Comparison of ENCODE assay signal across 8 cellular contexts in the genomic region with DNA sequence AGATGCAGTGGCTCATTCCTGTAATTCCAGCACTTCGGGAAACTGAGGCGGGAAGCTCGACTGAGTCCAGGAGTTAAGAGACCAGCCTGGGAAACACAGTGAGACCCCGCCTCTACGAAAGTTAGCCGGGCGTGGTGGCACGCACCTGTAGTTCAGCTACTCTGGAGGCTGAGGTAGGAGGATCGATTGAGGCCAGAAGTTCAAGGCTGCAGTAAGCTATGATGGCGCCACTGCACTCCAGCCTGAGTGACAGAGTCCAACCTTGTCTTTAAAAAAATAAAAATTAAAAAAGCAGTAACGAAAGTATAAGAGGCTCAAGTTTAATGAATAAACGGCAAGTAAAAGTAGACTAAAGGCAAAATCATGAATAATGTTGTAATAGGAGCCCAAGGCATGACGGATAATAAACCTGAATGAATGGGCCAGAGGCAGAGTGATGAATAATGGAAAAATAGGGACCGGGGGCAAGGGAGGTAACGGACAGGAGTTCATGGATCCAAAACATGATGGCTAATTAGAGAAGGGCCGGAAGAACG. TPM values are rescaled to one million over a fixed set of nuclear protein-coding genes. Genes with fewer than 3 reads are reported as not detected.
DNase-seq lines count a peak whose midpoint lies in the region; ATAC-seq, FAIRE-seq and TF ChIP-seq lines count a peak whose summit lies in the region.

No MANE protein-coding gene starts in this region.

- ATAC-seq in HG02678 (IDR thresholded peaks at IDR 0.05; ENCODE audit: unreplicated experiment) = no peak

- CTCF ChIA-PET in H1 (lab: Charles Lee; ENCODE audit: partially characterized antibody) = interaction anchor here (0.6 to 1.1 kb wide), 5 partner anchors 9 to 165 kb away, joined by 3 to 6 read pairs (median 3); no protein-coding TSS in a partner anchor

- H3K4me1 ChIP-seq in BLaER1 treated with 17β-estradiol and CSF1 and Interleukin-3, amounts not matched to agents 10 nM and 100 nM = peaks cover 20 to 39% (median 26%) of the 10 kb centered on the region in 10 experiments
- H3K4me1 ChIP-seq in NT2/D1 (ENCODE audit: insufficient read depth, insufficient read length) = peaks cover 4% of the 10 kb centered on the region
- peaks cover 5 to 8% (median 7%) of the 10 kb centered on the region in 4 experiments for H3K4me1 ChIP-seq in H1 (replicated peaks in 1 of 4; ENCODE audit: control insufficient read depth in 3 of 4, insufficient read depth in 4 of 4, low read length in 3 of 4)

- peaks cover 3% of the 10 kb centered on the region for H3K27me3 Mint-ChIP-seq in nephron progenitor cell (ENCODE audit: low read depth, poor library complexity)

- H2AK5ac ChIP-seq in H1 (ENCODE audit: low read depth, low read length) = 0 out of 2 replicates have a peak overlapping the region, but pooled peaks have one; percentile 75

- H2AFZ ChIP-seq in H1 (ENCODE audit: low read length) = no peak overlapping the region

- H2BK5ac ChIP-seq in H1 (ENCODE audit: low read depth, low read length) = peak overlapping the region; percentile 71

- no peak overlapping the region for H2BK12ac ChIP-seq in H1 (ENCODE audit: low read depth, low read length)

- no peak for TF ChIP-seq POLR2A in H1 (IDR thresholded peaks at IDR 0.05; ENCODE audit: control extremely low read depth in 1 of 2, low read depth in 2 of 2, low read length in 2 of 2)

- peaks cover 0 to 37% (median 32%) of the 10 kb centered on the region in 11 experiments; a peak in 18 of 22 replicates for H4K20me1 ChIP-seq in BLaER1 treated with 17β-estradiol and CSF1 and Interleukin-3, amounts not matched to agents 10 nM and 100 nM
- peaks cover 11 to 15% of the 10 kb centered on the region in 2 experiments for H4K20me1 ChIP-seq in H1 (replicated peaks in 1 of 2; ENCODE audit: control insufficient read depth in 1 of 2, insufficient read depth in 2 of 2, low read length in 2 of 2)

- no peak overlapping the region for H3K14ac ChIP-seq in H1 (ENCODE audit: insufficient read length)

- H2BK120ac ChIP-seq in H1 (replicated peaks; ENCODE audit: low read depth, low read length) = no peak overlapping the region

- H3K18ac ChIP-seq in H1 (ENCODE audit: extremely low read depth, low read length) = peak overlapping the region; percentile 48; the same call in 1 of the 2 replicates

- H2BK15ac ChIP-seq in H1 (ENCODE audit: low read length) = no peak overlapping the region

- H4K91ac ChIP-seq in H1 (replicated peaks; ENCODE audit: insufficient read length, low read length) = no peak overlapping the region

- H3K4me3 Mint-ChIP-seq in nephron progenitor cell = peak overlapping the region; percentile 84

- no peak overlapping the region; the same call in 1 of the 2 replicates for H4K8ac ChIP-seq in H1 (ENCODE audit: extremely low read depth, insufficient read depth, low read length)

- no peak for TF ChIP-seq RAD21 in H1 (IDR thresholded peaks at IDR 0.05 in 1 of 2, conservative IDR thresholded peaks at IDR 0.05 in 1 of 2; ENCODE audit: low read depth in 2 of 2, low read length in 2 of 2)

- peaks cover 23% of the 10 kb centered on the region for H3K79me1 ChIP-seq in H1 (ENCODE audit: low read depth, low read length)

- H3K23ac ChIP-seq in H1 (ENCODE audit: insufficient read length) = no peak overlapping the region

- H3K36me3 ChIP-seq in BLaER1 treated with 17β-estradiol and CSF1 and Interleukin-3, amounts not matched to agents 10 nM and 100 nM = peaks cover 58 to 71% (median 67%) of the 10 kb centered on the region in 11 experiments
- H3K36me3 ChIP-seq in NT2/D1 (ENCODE audit: insufficient read depth, insufficient read length, low read length) = peaks cover 59% of the 10 kb centered on the region
- peaks cover 26 to 52% (median 31%) of the 10 kb centered on the region in 4 experiments for H3K36me3 ChIP-seq in H1 (ENCODE audit: control insufficient read depth in 2 of 4, insufficient read depth in 4 of 4, low read length in 3 of 4)

- WGBS in H1 (ENCODE audit: extremely low coverage in 1 of 2, insufficient coverage in 1 of 2, insufficient read length in 1 of 2, insufficient replicate concordance in 2 of 2, low coverage in 1 of 2, low lambda C conversion rate in 2 of 2, missing lambda C conversion rate in 1 of 2), 2 experiments = 69% methylated on average over 17 of the region's 17 CpGs; no CpG with 5 or more reads in 1 of the 2 experiments

- peaks cover 7 to 31% of the 10 kb centered on the region in 2 experiments for H3K79me2 ChIP-seq in H1 (ENCODE audit: control insufficient read depth in 1 of 2, insufficient read depth in 2 of 2, low read length in 2 of 2)

- no peaks in the 10 kb centered on the region for H3K9me3 ChIP-seq in BLaER1 treated with 17β-estradiol and CSF1 and Interleukin-3, amounts not matched to agents 10 nM and 100 nM (replicated peaks in 1 of 11)
- H3K9me3 ChIP-seq in NT2/D1 (ENCODE audit: insufficient read depth, low read length) (no peaks in the 10 kb centered on the region), H1 (ENCODE audit: insufficient read depth in 2 of 2, low read depth in 1 of 2, low read length in 1 of 2) (no peaks in the 10 kb centered on the region)

- H3K9ac ChIP-seq in BLaER1 treated with 17β-estradiol and CSF1 and Interleukin-3, amounts not matched to agents 10 nM and 100 nM = peak overlapping the region; percentile 69 to 88 (median 78); a peak in 21 of 22 replicates
- H3K9ac ChIP-seq in NT2/D1 (ENCODE audit: insufficient read length, low read depth) = no peak overlapping the region
- peak overlapping the region in 3 of 4 experiments; percentile 53 to 83 (median 60); a peak in 4 of 7 replicates for H3K9ac ChIP-seq in H1 (replicated peaks in 1 of 4; ENCODE audit: extremely low read depth in 1 of 4, low read depth in 3 of 4, low read length in 3 of 4)

- peak overlapping the region; percentile 48 to 69 (median 55) for H3K4me3 ChIP-seq in BLaER1 treated with 17β-estradiol and CSF1 and Interleukin-3, amounts not matched to agents 10 nM and 100 nM
- peak overlapping the region; percentile 24 for H3K4me3 ChIP-seq in NT2/D1 (ENCODE audit: insufficient read length, low read depth)
- peak overlapping the region; percentile 28 to 58 (median 48); a peak in 7 of 8 replicates for H3K4me3 ChIP-seq in H1 (ENCODE audit: extremely low read depth in 1 of 4, insufficient read depth in 2 of 4, low read depth in 3 of 4, low read length in 4 of 4)

- H3K36me3 Mint-ChIP-seq in nephron progenitor cell (ENCODE audit: low read depth) = peaks cover 62% of the 10 kb centered on the region

- peak overlapping the region; percentile 98 for H3K27ac Mint-ChIP-seq in nephron progenitor cell

- H2BK20ac ChIP-seq in H1 (ENCODE audit: low read length) = no peak overlapping the region

- TF ChIP-seq CTCF in H1 (IDR thresholded peaks at IDR 0.05; ENCODE audit: control extremely low read depth in 1 of 3, insufficient read depth in 1 of 3, low read depth in 1 of 3, low read length in 3 of 3) (no peak), nephron progenitor cell (IDR thresholded peaks at IDR 0.05) (no peak)

- FAIRE-seq in H1 (lab: Jason Lieb, UNC) = no peak

- peak overlapping the region; percentile 80 to 91 (median 84); a peak in 21 of 22 replicates for H3K27ac ChIP-seq in BLaER1 treated with 17β-estradiol and CSF1 and Interleukin-3, amounts not matched to agents 10 nM and 100 nM
- peak overlapping the region; percentile 74; the same call in 1 of the 2 replicates for H3K27ac ChIP-seq in H1 (ENCODE audit: low read depth, low read length)

- peak overlapping the region; percentile 52 for H3K56ac ChIP-seq in H1 (replicated peaks; ENCODE audit: insufficient read length, low read depth, low read length)

- H3K23me2 ChIP-seq in H1 (ENCODE audit: low read depth, low read length) = peaks cover 17% of the 10 kb centered on the region

- H3K4ac ChIP-seq in H1 (replicated peaks; ENCODE audit: insufficient read length, low read depth, low read length) = no peak overlapping the region

- H3K4me1 Mint-ChIP-seq in nephron progenitor cell = peaks cover 32% of the 10 kb centered on the region

- DNase-seq in NT2/D1 (ENCODE audit: low read depth, low spot score) = no peak
- no peak for DNase-seq in H1 (ENCODE audit: low read depth in 1 of 2, low spot score in 2 of 2)
- no peak for DNase-seq in nephron progenitor cell
- DNase-seq in NCI-H128 (lab: John Stamatoyannopoulos, UW; ENCODE audit: unreplicated experiment) = no peak
- DNase-seq in activated CD8-positive, alpha-beta memory T cell treated with anti-CD3 and anti-CD28 coated beads, Interleukin-2, amount 50 U/mL, for 48 hours = no peak
- no peak for DNase-seq in DMS153 (lab: John Stamatoyannopoulos, UW)

- no peaks in the 10 kb centered on the region for H3K27me3 ChIP-seq in BLaER1 treated with 17β-estradiol and CSF1 and Interleukin-3, amounts not matched to agents 10 nM and 100 nM
- H3K27me3 ChIP-seq in NT2/D1 (ENCODE audit: insufficient read depth, insufficient read length) (no peaks in the 10 kb centered on the region), H1 (replicated peaks in 1 of 4; ENCODE audit: control insufficient read depth in 3 of 4, extremely low read depth in 1 of 4, insufficient read depth in 3 of 4, low read length in 3 of 4) (no peaks in the 10 kb centered on the region)

- no peaks in the 10 kb centered on the region for H3K9me3 Mint-ChIP-seq in nephron progenitor cell

- peak overlapping the region; percentile 77 to 96 (median 85) for H3K4me2 ChIP-seq in BLaER1 treated with 17β-estradiol and CSF1 and Interleukin-3, amounts not matched to agents 10 nM and 100 nM
- peak overlapping the region; percentile 70 to 96 for H3K4me2 ChIP-seq in H1 (ENCODE audit: insufficient read depth in 1 of 2, low read depth in 2 of 2, low read length in 2 of 2)

- POLR2A ChIA-PET in H1 (lab: Charles Lee; ENCODE audit: partially characterized antibody) = interaction anchor here (0.6 to 9.8 kb wide), 23 partner anchors 8 to 796 kb away, joined by 3 to 247 read pairs (median 4); partner anchors contain the start of genes APOE, CLASRP, NECTIN2 and PPP1R37

- TF ChIP-seq EP300 in H1 (IDR thresholded peaks at IDR 0.05; ENCODE audit: borderline replicate concordance in 1 of 2, low read depth in 2 of 2, low read length in 2 of 2) = no peak

- peak overlapping the region; percentile 14 for H4K5ac ChIP-seq in H1 (ENCODE audit: insufficient read length, low read depth, low read length)

RNA-seq across cellular contexts. Expression of gene TOMM40, which starts 1.2 kb away (rescaled TPM):
- total RNA-seq in H1 (2021; fragmentation: NEBNext Ultra II Directional; extraction: Animal tissue kit (Norgen Biotek cat#: 25700)) = 178 and 179 TPM in 2 replicates
- polyA plus RNA-seq in H1 (2011; rRNA removed) = 154 and 189 TPM in 2 replicates
- 178 TPM for polyA plus RNA-seq in H1 (2011; cell fraction: cytosol; rRNA removed)
- 162 TPM for polyA plus RNA-seq in H1 (2011; cell fraction: nucleus; rRNA removed)
- polyA plus RNA-seq in H1 (2012, experiment 1 of 2) = 92.8 to 179 TPM (median 177 TPM) in 4 replicates
- 130 TPM for polyA plus RNA-seq in H1 (2012, experiment 2 of 2)
- 124 TPM for polyA plus RNA-seq in H1 (2013, experiment 1 of 2)
- polyA plus RNA-seq in H1 (2013, experiment 2 of 2) = 121 TPM
- 74.6 and 94.6 TPM in 2 replicates for polyA minus RNA-seq in H1 (2011; rRNA and poly(A)+ RNA removed)
- 65.0 TPM for polyA minus RNA-seq in H1 (2011; cell fraction: cytosol; rRNA and poly(A)+ RNA removed)
- 55.1 TPM for polyA minus RNA-seq in H1 (2011; cell fraction: nucleus; rRNA and poly(A)+ RNA removed)

RNA-seq across cellular contexts. Expression of gene APOE, which starts 15.7 kb away (rescaled TPM):
- 629 and 679 TPM in 2 replicates for total RNA-seq in H1 (2021; fragmentation: NEBNext Ultra II Directional; extraction: Animal tissue kit (Norgen Biotek cat#: 25700))
- polyA plus RNA-seq in H1 (2011; rRNA removed) = 1,258 and 1,819 TPM in 2 replicates
- polyA plus RNA-seq in H1 (2011; cell fraction: cytosol; rRNA removed) = 2,004 TPM
- 1,227 TPM for polyA plus RNA-seq in H1 (2011; cell fraction: nucleus; rRNA removed)
- 455 to 954 TPM (median 869 TPM) in 4 replicates for polyA plus RNA-seq in H1 (2012, experiment 1 of 2)
- polyA plus RNA-seq in H1 (2012, experiment 2 of 2) = 444 TPM
- polyA plus RNA-seq in H1 (2013, experiment 1 of 2) = 1,163 TPM
- polyA plus RNA-seq in H1 (2013, experiment 2 of 2) = 1,134 TPM
- polyA minus RNA-seq in H1 (2011; rRNA and poly(A)+ RNA removed) = 77.1 and 107 TPM in 2 replicates
- polyA minus RNA-seq in H1 (2011; cell fraction: cytosol; rRNA and poly(A)+ RNA removed) = 305 TPM
- polyA minus RNA-seq in H1 (2011; cell fraction: nucleus; rRNA and poly(A)+ RNA removed) = 218 TPM

RNA-seq across cellular contexts. Expression of gene APOC1, which starts 24.5 kb away (rescaled TPM):
- total RNA-seq in H1 (2021; fragmentation: NEBNext Ultra II Directional; extraction: Animal tissue kit (Norgen Biotek cat#: 25700)) = 78.2 and 87.8 TPM in 2 replicates
- polyA plus RNA-seq in H1 (2011; rRNA removed) = 55.8 and 93.6 TPM in 2 replicates
- polyA plus RNA-seq in H1 (2011; cell fraction: cytosol; rRNA removed) = 47.4 TPM
- polyA plus RNA-seq in H1 (2011; cell fraction: nucleus; rRNA removed) = 54.5 TPM
- polyA plus RNA-seq in H1 (2012, experiment 1 of 2) = 80.3 to 111 TPM (median 99.7 TPM) in 4 replicates
- polyA plus RNA-seq in H1 (2012, experiment 2 of 2) = 1,424 TPM
- polyA plus RNA-seq in H1 (2013, experiment 1 of 2) = 476 TPM
- 500 TPM for polyA plus RNA-seq in H1 (2013, experiment 2 of 2)
- polyA minus RNA-seq in H1 (2011; rRNA and poly(A)+ RNA removed) = 11.5 and 19.7 TPM in 2 replicates
- polyA minus RNA-seq in H1 (2011; cell fraction: cytosol; rRNA and poly(A)+ RNA removed) = 50.2 TPM
- polyA minus RNA-seq in H1 (2011; cell fraction: nucleus; rRNA and poly(A)+ RNA removed) = 13.9 TPM

RNA-seq across cellular contexts. Expression of gene NECTIN2, which starts 43.8 kb away (rescaled TPM):
- 181 and 184 TPM in 2 replicates for total RNA-seq in H1 (2021; fragmentation: NEBNext Ultra II Directional; extraction: Animal tissue kit (Norgen Biotek cat#: 25700))
- polyA plus RNA-seq in H1 (2011; rRNA removed) = 237 and 318 TPM in 2 replicates
- polyA plus RNA-seq in H1 (2011; cell fraction: cytosol; rRNA removed) = 172 TPM
- 179 TPM for polyA plus RNA-seq in H1 (2011; cell fraction: nucleus; rRNA removed)
- 178 to 211 TPM (median 195 TPM) in 4 replicates for polyA plus RNA-seq in H1 (2012, experiment 1 of 2)
- polyA plus RNA-seq in H1 (2012, experiment 2 of 2) = 296 TPM
- polyA plus RNA-seq in H1 (2013, experiment 1 of 2) = 279 TPM
- polyA plus RNA-seq in H1 (2013, experiment 2 of 2) = 320 TPM
- polyA minus RNA-seq in H1 (2011; rRNA and poly(A)+ RNA removed) = 159 and 221 TPM in 2 replicates
- polyA minus RNA-seq in H1 (2011; cell fraction: cytosol; rRNA and poly(A)+ RNA removed) = 128 TPM
- polyA minus RNA-seq in H1 (2011; cell fraction: nucleus; rRNA and poly(A)+ RNA removed) = 64.3 TPM

RNA-seq across cellular contexts. Expression of gene APOC4, which starts 52.1 kb away (rescaled TPM):
- total RNA-seq in H1 (2021; fragmentation: NEBNext Ultra II Directional; extraction: Animal tissue kit (Norgen Biotek cat#: 25700)) = not detected in 2 replicates
- polyA plus RNA-seq in H1 (2011; rRNA removed) = not detected in 2 replicates
- not detected for polyA plus RNA-seq in H1 (2011; cell fraction: cytosol; rRNA removed)
- polyA plus RNA-seq in H1 (2011; cell fraction: nucleus; rRNA removed) = not detected
- polyA plus RNA-seq in H1 (2012, experiment 1 of 2) = not detected in 4 replicates
- polyA plus RNA-seq in H1 (2012, experiment 2 of 2) = not detected
- polyA plus RNA-seq in H1 (2013, experiment 1 of 2) = not detected
- not detected for polyA plus RNA-seq in H1 (2013, experiment 2 of 2)
- not detected in 2 replicates for polyA minus RNA-seq in H1 (2011; rRNA and poly(A)+ RNA removed)
- polyA minus RNA-seq in H1 (2011; cell fraction: cytosol; rRNA and poly(A)+ RNA removed) = not detected
- not detected for polyA minus RNA-seq in H1 (2011; cell fraction: nucleus; rRNA and poly(A)+ RNA removed)
